Comparison of ENCODE assay signal across 20 cellular contexts in genomic region chr15:71137138-71137518, GRCh38. TPM values are rescaled to one million over a fixed set of nuclear protein-coding genes. Genes with fewer than 3 reads are reported as not detected.
A peak's percentile ranks its signal among the peaks of the same experiment; 100 is the strongest.
DNase-seq lines count a peak whose midpoint lies in the region; ATAC-seq and TF ChIP-seq lines count a peak whose summit lies in the region.
"Had no signal": no experiment of that assay in that cellular context is flagged by ENCODE, and none has a peak within 500 bp of the region (broad histone marks: within the 10 kb centered on the region; RNA-seq: fewer than 3 reads in every experiment).

No MANE protein-coding gene starts in this region.

- no peak for TF ChIP-seq CTCF in heart left ventricle (IDR thresholded peaks at IDR 0.05)
- no peak for TF ChIP-seq CTCF in body of pancreas (IDR thresholded peaks at IDR 0.05)
- no peak for TF ChIP-seq CTCF in thoracic aorta (IDR thresholded peaks at IDR 0.05)

- peak overlapping the region in 11 of 12 donors; percentile 14 to 73 (median 62) for H3K27ac ChIP-seq in heart left ventricle
- H3K27ac ChIP-seq in body of pancreas, result peak overlapping the region; percentile 31 to 76 (median 68)
- no peak overlapping the region for H3K27ac ChIP-seq in right cardiac atrium (ENCODE audit: low read length)
- H3K27ac ChIP-seq in thoracic aorta, result peak overlapping the region; percentile 7 to 38
- H3K27ac ChIP-seq: spleen had no signal

- no peaks in the 10 kb centered on the region for H3K36me3 ChIP-seq in heart left ventricle
- no peaks in the 10 kb centered on the region for H3K36me3 ChIP-seq in body of pancreas (replicated peaks in 1 of 2; ENCODE audit: insufficient read depth in 1 of 2, low read depth in 2 of 2)
- H3K36me3 ChIP-seq in thoracic aorta, result no peaks in the 10 kb centered on the region
- H3K36me3 ChIP-seq: BLaER1 treated with 17β-estradiol and CSF1 and Interleukin-3, amounts not matched to agents 10 nM and 100 nM; SJCRH30; spleen had no signal

- H3K4me1 ChIP-seq in heart left ventricle (peaks cover 6 to 81% (median 44%) of the 10 kb centered on the region in 12 donors), body of pancreas (peaks cover 47% of the 10 kb centered on the region), right cardiac atrium (ENCODE audit: control insufficient read depth, insufficient read depth, low read length) (peaks cover 11% of the 10 kb centered on the region), thoracic aorta (ENCODE audit: control insufficient read depth in 1 of 2, low read depth in 2 of 2) (peaks cover 4 to 60% of the 10 kb centered on the region in 2 donors)

- ATAC-seq in heart left ventricle (peak in 3 of 4 donors; percentile 10 to 18 (median 11)), Right ventricle myocardium superior (ENCODE audit: poor library complexity) (no peak), body of pancreas (peak; percentile 61), right cardiac atrium (peak; percentile 44 to 49), thoracic aorta (ENCODE audit: insufficient number of reproducible peaks, low FRiP score, low read depth) (no peak), GM21737 (IDR thresholded peaks at IDR 0.05; ENCODE audit: unreplicated experiment) (no peak)
- ATAC-seq: natural killer cell treated with Interleukin-12 subunit alpha and Interleukin-12 subunit beta and Interleukin-15 and Interleukin-18, amount 100 ng/mL, for 72 hours had no signal

- DNase-seq in heart left ventricle (no peak), Right ventricle myocardium superior (no peak), body of pancreas (peak; percentile 55 to 73 (median 66)), right cardiac atrium (peak in 2 of 3 donors; percentile 65 to 77), thoracic aorta (ENCODE audit: low spot score) (no peak)
- no peak for DNase-seq in activated CD4-positive, CD25-positive, alpha-beta regulatory T cell (lab: John Stamatoyannopoulos, UW)
- DNase-seq in effector CD8-positive, alpha-beta T cell (lab: John Stamatoyannopoulos, UW), result no peak
- DNase-seq: activated B cell treated with CpG ODN at 0.5 μM for 24 hours; activated CD4-positive, alpha-beta memory T cell treated with anti-CD3 and anti-CD28 coated beads, Interleukin-2, amount 10 ng/mL, durations not matched to agents 7 days and 5 days; activated naive CD4-positive, alpha-beta T cell; hypothalamus; KG1; NCI-H2029 treated with DMSO at 0.1 percent for 48 hours; NCI-H526; spleen; stimulated activated CD4-positive, alpha-beta T cell treated with anti-CD3 and anti-CD28 coated beads, Interleukin-4, amount 100 ng/mL, for 4 hours had no signal

- intact Hi-C loops in heart left ventricle (cut with DNase I) (no loop called here), Right ventricle myocardium superior (cut with DNase I) (no loop called here), body of pancreas (cut with DNase I) (no loop called here), right cardiac atrium (cut with DNase I) (no loop called here)

- H3K4me3 ChIP-seq in heart left ventricle, result no peak overlapping the region
- no peak overlapping the region for H3K4me3 ChIP-seq in body of pancreas
- no peak overlapping the region for H3K4me3 ChIP-seq in right cardiac atrium (ENCODE audit: low read length)
- H3K4me3 ChIP-seq in thoracic aorta, result no peak overlapping the region
- H3K4me3 ChIP-seq: BLaER1 treated with 17β-estradiol and CSF1 and Interleukin-3, amounts not matched to agents 10 nM and 100 nM; SJCRH30; spleen had no signal

- TF ChIP-seq POLR2A in heart left ventricle (IDR thresholded peaks at IDR 0.05), result no peak
- no peak for TF ChIP-seq POLR2A in body of pancreas (IDR thresholded peaks at IDR 0.05)

- 63 to 71% (median 67%) methylated on average over 8 of the region's 8 CpGs for whole genome bisulfite sequencing in heart left ventricle, 4 donors
- WGBS in body of pancreas, 2 donors, result 60 to 69% methylated on average over 8 of the region's 8 CpGs
- 68% methylated on average over 8 of the region's 8 CpGs for WGBS in right cardiac atrium

- H3K27me3 ChIP-seq in heart left ventricle, result no peaks in the 10 kb centered on the region
- no peaks in the 10 kb centered on the region for H3K27me3 ChIP-seq in body of pancreas
- H3K27me3 ChIP-seq in right cardiac atrium (ENCODE audit: control insufficient read depth, insufficient read depth), result no peaks in the 10 kb centered on the region
- H3K27me3 ChIP-seq in thoracic aorta (replicated peaks; ENCODE audit: insufficient read depth), result no peaks in the 10 kb centered on the region
- H3K27me3 ChIP-seq: BLaER1 treated with 17β-estradiol and CSF1 and Interleukin-3, amounts not matched to agents 10 nM and 100 nM; SJCRH30 had no signal

- no peaks in the 10 kb centered on the region for H3K9me3 ChIP-seq in heart left ventricle
- no peaks in the 10 kb centered on the region for H3K9me3 ChIP-seq in body of pancreas
- no peaks in the 10 kb centered on the region for H3K9me3 ChIP-seq in right cardiac atrium (ENCODE audit: control insufficient read depth, low read length)
- H3K9me3 ChIP-seq in thoracic aorta, result no peaks in the 10 kb centered on the region
- H3K9me3 ChIP-seq: spleen had no signal

RNA-seq across cellular contexts. Expression of gene THSD4, which starts 21.9 kb away (rescaled TPM):
- total RNA-seq in heart left ventricle (100 to 1,000 TPM in 5 of 9 donors, 10 to 100 TPM in 4; 57.4 to 206 (median 104) TPM), Right ventricle myocardium superior (75.6 TPM), body of pancreas (10 to 100 TPM; 12.9 to 16.1 TPM), right cardiac atrium (10 to 100 TPM; 63.6 to 93.8 (median 73.8) TPM), thoracic aorta (100 to 1,000 TPM in 1 of 2 donors, 10 to 100 TPM in 1; 71.2 to 150 TPM)
- polyA plus RNA-seq in heart left ventricle (10 to 100 TPM; 32.6 to 42.4 TPM), right cardiac atrium (40.5 TPM)
- total RNA-seq: activated B cell treated with CpG ODN at 0.5 μM for 24 hours; natural killer cell treated with Interleukin-12 subunit alpha and Interleukin-12 subunit beta and Interleukin-15 and Interleukin-18, amount 100 ng/mL, for 72 hours had no signal

Comparison
In these comparisons a context has a peak if more than half of its experiments do, and no peak if none do; other contexts are left out.
1. ATAC-seq: peak in heart left ventricle (3 of 4), body of pancreas (single experiment) and right cardiac atrium (2 of 2); none in Right ventricle myocardium superior (single experiment), thoracic aorta (single experiment) and GM21737 (single experiment).
2. DNase-seq: peak in body of pancreas (4 of 4) and right cardiac atrium (2 of 3); none in heart left ventricle (0 of 5), Right ventricle myocardium superior (single experiment), thoracic aorta (single experiment), activated CD4-positive, CD25-positive, alpha-beta regulatory T cell (0 of 4) and effector CD8-positive, alpha-beta T cell (single experiment).